ENCODE assay signal across 25 cellular contexts in the genomic region with DNA sequence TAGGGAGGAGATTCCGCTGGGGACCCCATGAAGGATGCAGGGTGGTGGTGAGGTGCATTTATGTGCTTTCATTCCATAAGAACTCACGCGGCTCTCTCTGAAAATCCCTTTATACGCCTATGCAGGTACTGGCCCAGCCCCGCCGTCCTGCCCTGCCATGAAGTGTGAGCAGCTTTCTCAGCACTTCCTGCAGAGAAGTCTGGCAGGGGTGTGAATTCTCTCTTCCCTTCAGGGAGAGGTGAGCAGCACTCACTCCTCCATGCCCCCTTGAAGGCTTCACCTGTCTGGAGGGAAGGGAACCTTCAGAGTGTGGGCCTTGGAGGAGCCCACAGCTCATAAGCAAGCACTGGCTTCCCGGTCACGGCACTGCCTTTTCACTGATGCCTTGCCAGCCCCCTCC. TPM values are rescaled to one million over a fixed set of nuclear protein-coding genes. Genes with fewer than 3 reads are reported as not detected.
DNase-seq lines count a peak whose midpoint lies in the region; ATAC-seq and TF ChIP-seq lines count a peak whose summit lies in the region.
"Had no signal": no experiment of that assay in that cellular context is flagged by ENCODE, and none has a peak within 500 bp of the region (broad histone marks: within the 10 kb centered on the region; RNA-seq: fewer than 3 reads in every experiment).

No MANE protein-coding gene starts in this region.

- H3K4me3 ChIP-seq in BLaER1 treated with 17β-estradiol and CSF1 and Interleukin-3, amounts not matched to agents 10 nM and 100 nM, result no peak overlapping the region
- H3K4me3 ChIP-seq in CD4-positive, alpha-beta memory T cell (ENCODE audit: low read length in 2 of 2), result no peak overlapping the region
- H3K4me3 ChIP-seq in naive thymus-derived CD4-positive, alpha-beta T cell (ENCODE audit: low read length), result no peak overlapping the region
- H3K4me3 ChIP-seq in esophagus squamous epithelium, result no peak overlapping the region
- H3K4me3 ChIP-seq: ascending aorta, psoas muscle, transverse colon had no signal

- H3K36me3 Mint-ChIP-seq in CD4-positive, alpha-beta memory T cell, result peaks cover 23 to 45% of the 10 kb centered on the region in 2 donors
- peaks cover 3% of the 10 kb centered on the region for H3K36me3 Mint-ChIP-seq in activated naive CD8-positive, alpha-beta T cell treated with anti-CD3 and anti-CD28 coated beads, Interleukin-2, amount 10 ng/mL, durations not matched to agents 7 days and 5 days
- peaks cover 0 to 29% (median 5%) of the 10 kb centered on the region in 5 donors for H3K36me3 Mint-ChIP-seq in naive thymus-derived CD4-positive, alpha-beta T cell

- no peaks in the 10 kb centered on the region for H3K9me3 Mint-ChIP-seq in CD4-positive, alpha-beta memory T cell
- H3K9me3 Mint-ChIP-seq in activated naive CD8-positive, alpha-beta T cell treated with anti-CD3 and anti-CD28 coated beads, Interleukin-2, amount 10 ng/mL, durations not matched to agents 7 days and 5 days, result no peaks in the 10 kb centered on the region
- H3K9me3 Mint-ChIP-seq in naive thymus-derived CD4-positive, alpha-beta T cell, result no peaks in the 10 kb centered on the region
- H3K9me3 Mint-ChIP-seq: mesothelial cell of epicardium; neural crest cell; stimulated activated naive CD8-positive, alpha-beta T cell treated with anti-CD3 and anti-CD28 coated beads, Interleukin-15, Interleukin-2, amounts not matched to agents 100 ng/mL and 50 ng/mL, for 24 hours had no signal

- 70 to 84% methylated on average over 2 to 7 of the region's 8 CpGs for whole genome bisulfite sequencing in esophagus squamous epithelium, 2 donors

- H3K27ac Mint-ChIP-seq in CD4-positive, alpha-beta memory T cell, result peak overlapping the region in 5 of 7 donors; percentile 48 to 68 (median 53)
- peak overlapping the region; percentile 67 for H3K27ac Mint-ChIP-seq in activated naive CD8-positive, alpha-beta T cell treated with anti-CD3 and anti-CD28 coated beads, Interleukin-2, amount 10 ng/mL, durations not matched to agents 7 days and 5 days
- peak overlapping the region in 7 of 9 donors; percentile 20 to 87 (median 71) for H3K27ac Mint-ChIP-seq in naive thymus-derived CD4-positive, alpha-beta T cell
- H3K27ac Mint-ChIP-seq: mesothelial cell of epicardium had no signal

- intact Hi-C loops in CD4-positive, alpha-beta memory T cell (cut with micrococcal nuclease), result no loop called here
- intact Hi-C loops in naive thymus-derived CD4-positive, alpha-beta T cell (cut with micrococcal nuclease), result loop anchor here in 1 of 2 donors (2.0 kb wide), 1 partner anchor 28 kb away; no protein-coding TSS in a partner anchor
- intact Hi-C loops in esophagus squamous epithelium (cut with DNase I), result no loop called here

- H3K9me3 ChIP-seq in BLaER1 treated with 17β-estradiol and CSF1 and Interleukin-3, amounts not matched to agents 10 nM and 100 nM (replicated peaks in 1 of 11), result no peaks in the 10 kb centered on the region
- H3K9me3 ChIP-seq in CD4-positive, alpha-beta memory T cell (ENCODE audit: control insufficient read depth in 1 of 2, low read length in 2 of 2), result no peaks in the 10 kb centered on the region
- H3K9me3 ChIP-seq in naive thymus-derived CD4-positive, alpha-beta T cell (ENCODE audit: control insufficient read depth in 2 of 3, low read length in 3 of 3), result no peaks in the 10 kb centered on the region
- no peaks in the 10 kb centered on the region for H3K9me3 ChIP-seq in esophagus squamous epithelium
- H3K9me3 ChIP-seq: ascending aorta, psoas muscle, transverse colon had no signal

- no peak for TF ChIP-seq POLR2A in esophagus squamous epithelium (IDR thresholded peaks at IDR 0.05)

- H3K27me3 ChIP-seq in BLaER1 treated with 17β-estradiol and CSF1 and Interleukin-3, amounts not matched to agents 10 nM and 100 nM, result no peaks in the 10 kb centered on the region
- no peaks in the 10 kb centered on the region for H3K27me3 ChIP-seq in CD4-positive, alpha-beta memory T cell (ENCODE audit: insufficient read depth, low read length)
- no peaks in the 10 kb centered on the region for H3K27me3 ChIP-seq in naive thymus-derived CD4-positive, alpha-beta T cell (ENCODE audit: control insufficient read depth in 2 of 2, insufficient read depth in 2 of 2, low read length in 2 of 2)
- no peaks in the 10 kb centered on the region for H3K27me3 ChIP-seq in esophagus squamous epithelium
- H3K27me3 ChIP-seq: ascending aorta, transverse colon had no signal

- CTCF ChIA-PET in CD4-positive, alpha-beta memory T cell (lab: Charles Lee; ENCODE audit: partially characterized antibody), result interaction anchor here (1.0 to 2.5 kb wide), 2 partner anchors 49 to 88 kb away, joined by 3 to 6 read pairs; no protein-coding TSS in a partner anchor
- CTCF ChIA-PET in naive thymus-derived CD4-positive, alpha-beta T cell (lab: Charles Lee), result interaction anchor here (1.2 kb wide), 1 partner anchor 88 kb away, joined by 3 read pairs; no protein-coding TSS in a partner anchor

- peak; percentile 33 for ATAC-seq in activated naive CD8-positive, alpha-beta T cell treated with anti-CD3 and anti-CD28 coated beads, Interleukin-2, amount 10 ng/mL, durations not matched to agents 7 days and 5 days (ENCODE audit: low read depth)
- ATAC-seq in naive thymus-derived CD4-positive, alpha-beta T cell, result no peak
- ATAC-seq: HCT116, psoas muscle, SK-N-SH treated with all-trans-retinoic acid at 6 μM for 48 hours had no signal

- no peak for DNase-seq in CD4-positive, alpha-beta memory T cell
- DNase-seq in activated naive CD8-positive, alpha-beta T cell treated with anti-CD3 and anti-CD28 coated beads, Interleukin-2, amount 10 ng/mL, durations not matched to agents 7 days and 5 days, result no peak
- DNase-seq in naive thymus-derived CD4-positive, alpha-beta T cell, result no peak
- no peak for DNase-seq in NCI-H2029 treated with DMSO at 0.1 percent for 48 hours (lab: John Stamatoyannopoulos, UW)
- DNase-seq in esophagus squamous epithelium (lab: John Stamatoyannopoulos, UW), result no peak
- no peak for DNase-seq in NCI-H187 (lab: John Stamatoyannopoulos, UW)
- DNase-seq: activated CD4-positive, CD25-positive, alpha-beta regulatory T cell; AML-193; cerebellar nuclear complex; effector memory CD4-positive, alpha-beta T cell; EL; NCI-H1092; psoas muscle; small intestine; stimulated activated CD4-positive, alpha-beta T cell treated with anti-CD3 and anti-CD28 coated beads, Interleukin-2, amount 100 ng/mL, for 48 hours; transverse colon had no signal

- H3K4me1 ChIP-seq in BLaER1 treated with 17β-estradiol and CSF1 and Interleukin-3, amounts not matched to agents 10 nM and 100 nM, result peaks cover 24 to 78% (median 74%) of the 10 kb centered on the region in 10 experiments
- peaks cover 49% of the 10 kb centered on the region for H3K4me1 ChIP-seq in CD4-positive, alpha-beta memory T cell (ENCODE audit: insufficient read depth, low read length)
- peaks cover 0 to 34% of the 10 kb centered on the region in 2 donors for H3K4me1 ChIP-seq in naive thymus-derived CD4-positive, alpha-beta T cell (ENCODE audit: control insufficient read depth in 2 of 2, insufficient read depth in 2 of 2, low read length in 2 of 2)
- H3K4me1 ChIP-seq in esophagus squamous epithelium, result peaks cover 0 to 32% (median 9%) of the 10 kb centered on the region in 3 donors

- H3K4me1 Mint-ChIP-seq in CD4-positive, alpha-beta memory T cell, result peaks cover 12 to 50% (median 37%) of the 10 kb centered on the region in 4 donors
- H3K4me1 Mint-ChIP-seq in activated naive CD8-positive, alpha-beta T cell treated with anti-CD3 and anti-CD28 coated beads, Interleukin-2, amount 10 ng/mL, durations not matched to agents 7 days and 5 days, result peaks cover 31% of the 10 kb centered on the region
- H3K4me1 Mint-ChIP-seq in naive thymus-derived CD4-positive, alpha-beta T cell, result peaks cover 29 to 61% (median 58%) of the 10 kb centered on the region in 7 donors

- POLR2A ChIA-PET in CD4-positive, alpha-beta memory T cell (lab: Charles Lee; ENCODE audit: partially characterized antibody), result no interaction called here
- POLR2A ChIA-PET in activated naive CD8-positive, alpha-beta T cell treated with anti-CD3 and anti-CD28 coated beads, Interleukin-2, amount 10 ng/mL, durations not matched to agents 7 days and 5 days (lab: Charles Lee), result interaction anchor here (0.8 kb wide), 1 partner anchor 12 kb away, joined by 3 read pairs; no protein-coding TSS in a partner anchor
- POLR2A ChIA-PET in naive thymus-derived CD4-positive, alpha-beta T cell (lab: Charles Lee), result interaction anchor here (0.6 to 1.1 kb wide), 2 partner anchors 24 to 29 kb away, joined by 3 read pairs; no protein-coding TSS in a partner anchor

- TF ChIP-seq CTCF in esophagus squamous epithelium (IDR thresholded peaks at IDR 0.05), result no peak

- peak overlapping the region in 5 of 11 experiments; percentile 15 to 52 (median 18); a peak in 6 of 22 replicates for H3K27ac ChIP-seq in BLaER1 treated with 17β-estradiol and CSF1 and Interleukin-3, amounts not matched to agents 10 nM and 100 nM
- no peak overlapping the region for H3K27ac ChIP-seq in CD4-positive, alpha-beta memory T cell (ENCODE audit: low read depth, low read length)
- H3K27ac ChIP-seq in naive thymus-derived CD4-positive, alpha-beta T cell (ENCODE audit: low read depth, low read length), result peak overlapping the region; percentile 54
- no peak overlapping the region for H3K27ac ChIP-seq in esophagus squamous epithelium
- H3K27ac ChIP-seq: ascending aorta, KMS-11, psoas muscle, transverse colon had no signal

- H4K20me1 ChIP-seq in BLaER1 treated with 17β-estradiol and CSF1 and Interleukin-3, amounts not matched to agents 10 nM and 100 nM, result peaks cover 86 to 99% (median 96%) of the 10 kb centered on the region in 11 experiments

- peak overlapping the region; percentile 4 to 79 (median 66); a peak in 21 of 22 replicates for H3K4me2 ChIP-seq in BLaER1 treated with 17β-estradiol and CSF1 and Interleukin-3, amounts not matched to agents 10 nM and 100 nM
- H3K4me2 ChIP-seq: KMS-11 had no signal

- no peaks in the 10 kb centered on the region for H3K27me3 Mint-ChIP-seq in CD4-positive, alpha-beta memory T cell
- H3K27me3 Mint-ChIP-seq in activated naive CD8-positive, alpha-beta T cell treated with anti-CD3 and anti-CD28 coated beads, Interleukin-2, amount 10 ng/mL, durations not matched to agents 7 days and 5 days, result no peaks in the 10 kb centered on the region
- no peaks in the 10 kb centered on the region for H3K27me3 Mint-ChIP-seq in naive thymus-derived CD4-positive, alpha-beta T cell
- H3K27me3 Mint-ChIP-seq: stimulated activated naive CD8-positive, alpha-beta T cell treated with anti-CD3 and anti-CD28 coated beads, Interleukin-15, Interleukin-2, amounts not matched to agents 100 ng/mL and 50 ng/mL, for 24 hours had no signal

- H3K36me3 ChIP-seq in BLaER1 treated with 17β-estradiol and CSF1 and Interleukin-3, amounts not matched to agents 10 nM and 100 nM, result peaks cover 52 to 76% (median 57%) of the 10 kb centered on the region in 11 experiments
- peaks cover 28% of the 10 kb centered on the region for H3K36me3 ChIP-seq in CD4-positive, alpha-beta memory T cell (ENCODE audit: insufficient read depth, low read length)
- peaks cover 0 to 40% (median 17%) of the 10 kb centered on the region in 3 experiments for H3K36me3 ChIP-seq in naive thymus-derived CD4-positive, alpha-beta T cell (ENCODE audit: control insufficient read depth in 2 of 3, insufficient read depth in 3 of 3, low read length in 3 of 3)
- peaks cover 0 to 55% (median 11%) of the 10 kb centered on the region in 3 donors for H3K36me3 ChIP-seq in esophagus squamous epithelium

- H3K9ac ChIP-seq in BLaER1 treated with 17β-estradiol and CSF1 and Interleukin-3, amounts not matched to agents 10 nM and 100 nM, result peak overlapping the region in 5 of 11 experiments; percentile 4 to 48 (median 32); a peak in 6 of 22 replicates
- H3K9ac ChIP-seq: KMS-11 had no signal

- no peak overlapping the region for H3K4me3 Mint-ChIP-seq in CD4-positive, alpha-beta memory T cell
- no peak overlapping the region for H3K4me3 Mint-ChIP-seq in activated naive CD8-positive, alpha-beta T cell treated with anti-CD3 and anti-CD28 coated beads, Interleukin-2, amount 10 ng/mL, durations not matched to agents 7 days and 5 days
- H3K4me3 Mint-ChIP-seq in naive thymus-derived CD4-positive, alpha-beta T cell, result peak overlapping the region in 3 of 10 donors; percentile 40 to 43 (median 41)
- H3K4me3 Mint-ChIP-seq: mesothelial cell of epicardium; neural crest cell; stimulated activated naive CD8-positive, alpha-beta T cell treated with anti-CD3 and anti-CD28 coated beads, Interleukin-15, Interleukin-2, amounts not matched to agents 100 ng/mL and 50 ng/mL, for 24 hours had no signal

RNA-seq across cellular contexts. Expression of a gene that starts 34.0 kb away (rescaled TPM):
- 10 to 100 TPM; 47.2 to 49.2 TPM for total RNA-seq in CD4-positive, alpha-beta memory T cell
- 10 to 100 TPM; 25.7 to 36.2 TPM for polyA plus RNA-seq in CD4-positive, alpha-beta memory T cell
- 10 to 100 TPM; 39.9 to 45.6 TPM for total RNA-seq in activated naive CD8-positive, alpha-beta T cell treated with anti-CD3 and anti-CD28 coated beads, Interleukin-2, amount 10 ng/mL, durations not matched to agents 7 days and 5 days
- 10 to 100 TPM; 37.1 to 61.3 (median 40.1) TPM for total RNA-seq in naive thymus-derived CD4-positive, alpha-beta T cell
- polyA plus RNA-seq in naive thymus-derived CD4-positive, alpha-beta T cell, result 10 to 100 TPM; 35.0 to 47.4 TPM
- total RNA-seq in esophagus squamous epithelium, result 10 to 100 TPM; 18.6 to 27.5 (median 22.1) TPM

RNA-seq across cellular contexts. Expression of a gene that starts 47.0 kb away (rescaled TPM):
- 10 to 100 TPM; 29.8 to 31.7 TPM for total RNA-seq in CD4-positive, alpha-beta memory T cell
- 10 to 100 TPM; 33.6 to 37.0 TPM for polyA plus RNA-seq in CD4-positive, alpha-beta memory T cell
- total RNA-seq in activated naive CD8-positive, alpha-beta T cell treated with anti-CD3 and anti-CD28 coated beads, Interleukin-2, amount 10 ng/mL, durations not matched to agents 7 days and 5 days, result 10 to 100 TPM; 67.0 to 69.4 TPM
- 10 to 100 TPM; 17.7 to 81.7 (median 39.3) TPM for total RNA-seq in naive thymus-derived CD4-positive, alpha-beta T cell
- 10 to 100 TPM; 40.5 to 41.5 TPM for polyA plus RNA-seq in naive thymus-derived CD4-positive, alpha-beta T cell
- 10 to 100 TPM; 35.2 to 83.8 (median 73.9) TPM for total RNA-seq in esophagus squamous epithelium
- total RNA-seq: HT-29 had no signal
